ENCODE assay signal across 1 cellular context in genomic region chr7:129216101-129216715, GRCh38. TPM values are rescaled to one million over a fixed set of nuclear protein-coding genes. Genes with fewer than 3 reads are reported as not detected.
"Had no signal": no experiment of that assay in that cellular context is flagged by ENCODE, and none has a peak within 500 bp of the region (broad histone marks: within the 10 kb centered on the region; RNA-seq: fewer than 3 reads in every experiment).

No MANE protein-coding gene starts in this region.

RNA-seq across cellular contexts. Expression of gene SMO, which starts 27.8 kb away (rescaled TPM):
- polyA plus RNA-seq: naive thymus-derived CD4-positive, alpha-beta T cell had no signal
